Comparison of ENCODE assay signal across 8 cellular contexts in genomic region chr17:56681561-56682266, GRCh38.
DNase-seq lines count a peak whose midpoint lies in the region; ATAC-seq, FAIRE-seq and TF ChIP-seq lines count a peak whose summit lies in the region.

No MANE protein-coding gene starts in this region.

- H3K9me3 Mint-ChIP-seq in Calu3 (ENCODE audit: low read depth, unreplicated experiment), result no peaks in the 10 kb centered on the region

- peak; percentile 69 for FAIRE-seq in H54 (lab: Jason Lieb, UNC)
- FAIRE-seq in RCC 7860 (lab: Jason Lieb, UNC), result peak; percentile 92

- no peak for TF ChIP-seq POLR2A in H54 (IDR thresholded peaks at IDR 0.05; ENCODE audit: low read depth, low read length)

- H3K36me3 Mint-ChIP-seq in Calu3 (ENCODE audit: insufficient read depth, unreplicated experiment), result no peaks in the 10 kb centered on the region

- peak; percentile 32 for DNase-seq in Calu3
- peak; percentile 60 for DNase-seq in H54 (ENCODE audit: insufficient read length, low spot score)
- DNase-seq in RCC 7860 (ENCODE audit: low spot score), result peak; percentile 95
- peak; percentile 61 for DNase-seq in fibroblast of the aortic adventitia (ENCODE audit: low read depth)
- DNase-seq in NCI-H524 (lab: John Stamatoyannopoulos, UW), result no peak
- no peak for DNase-seq in NCI-H526 (lab: John Stamatoyannopoulos, UW)
- DNase-seq in NCI-H2227 (lab: John Stamatoyannopoulos, UW; ENCODE audit: unreplicated experiment), result no peak

- no TSS peak for BruUV-seq in Calu3 (replicated peaks; lab: Mats Ljungman, UMichigan)

- no peak overlapping the region for H3K4me3 ChIP-seq in fibroblast of the aortic adventitia (ENCODE audit: low read depth, low read length)

- CTCF ChIA-PET in Calu3 (lab: Charles Lee), result interaction anchor here (0.7 to 1.9 kb wide), 3 partner anchors 17 to 562 kb away, joined by 3 to 11 read pairs (median 3); no protein-coding TSS in a partner anchor

- H3K27ac Mint-ChIP-seq in Calu3 (ENCODE audit: unreplicated experiment), result no peak overlapping the region

- peaks cover 25% of the 10 kb centered on the region for H3K4me1 Mint-ChIP-seq in Calu3 (ENCODE audit: low read depth, unreplicated experiment)

- ATAC-seq in GM21528 (IDR thresholded peaks at IDR 0.05; ENCODE audit: low FRiP score, unreplicated experiment), result no peak

- TF ChIP-seq CTCF in Calu3 (IDR thresholded peaks at IDR 0.05; ENCODE audit: unreplicated experiment) (no peak), fibroblast of the aortic adventitia (IDR thresholded peaks at IDR 0.05; ENCODE audit: insufficient read depth, low read length) (no peak)

- no peak overlapping the region for H3K4me3 Mint-ChIP-seq in Calu3 (ENCODE audit: low read depth, unreplicated experiment)

- intact Hi-C loops in Calu3 (cut with micrococcal nuclease; ENCODE audit: unreplicated experiment), result no loop called here

- H3K27me3 Mint-ChIP-seq in Calu3 (ENCODE audit: unreplicated experiment), result no peaks in the 10 kb centered on the region

Comparison
In these comparisons a context has a peak if more than half of its experiments do, and no peak if none do; other contexts are left out.
1. DNase-seq: peak in Calu3 (single experiment), H54 (single experiment), RCC 7860 (single experiment) and fibroblast of the aortic adventitia (single experiment); none in NCI-H524 (0 of 2), NCI-H526 (0 of 2) and NCI-H2227 (single experiment).